8 cellular contexts compared by ENCODE assay signal in genomic region chr2:152098033-152098797, GRCh38. TPM values are rescaled to one million over a fixed set of nuclear protein-coding genes. Genes with fewer than 3 reads are reported as not detected.
DNase-seq lines count a peak whose midpoint lies in the region; ATAC-seq and TF ChIP-seq lines count a peak whose summit lies in the region.

No MANE protein-coding gene starts in this region.

- TF ChIP-seq EP300 in Ishikawa (IDR thresholded peaks at IDR 0.05; ENCODE audit: borderline replicate concordance): no peak

- peaks cover 28% of the 10 kb centered on the region for H3K4me1 ChIP-seq in body of pancreas

- no peak overlapping the region for H3K27ac Mint-ChIP-seq in activated CD4-positive, alpha-beta T cell treated with anti-CD3 and anti-CD28 coated beads, Interleukin-2, amount 10 ng/mL, durations not matched to agents 24 days and 14 days
- no peak overlapping the region for H3K27ac Mint-ChIP-seq in immature natural killer cell
- H3K27ac Mint-ChIP-seq in stimulated activated effector memory CD8-positive, alpha-beta T cell treated with anti-CD3 and anti-CD28 coated beads, Interleukin-12 subunit alpha, Interleukin-12 subunit beta, amount 100 ng/mL, for 72 hours: no peak overlapping the region

- peak; percentile 59 for DNase-seq in activated CD4-positive, alpha-beta T cell treated with anti-CD3 and anti-CD28 coated beads, Interleukin-2, amount 10 ng/mL, durations not matched to agents 24 days and 14 days
- DNase-seq in activated CD4-positive, alpha-beta T cell treated with anti-CD3 and anti-CD28 coated beads for 4 hours: no peak
- DNase-seq in body of pancreas: peak; percentile 17 to 34 (median 26)
- peak in 1 of 3 donors; percentile 13 for DNase-seq in immature natural killer cell
- peak in 1 of 2 donors; percentile 48 for DNase-seq in stimulated activated effector memory CD8-positive, alpha-beta T cell treated with anti-CD3 and anti-CD28 coated beads, Interleukin-12 subunit alpha, Interleukin-12 subunit beta, amount 100 ng/mL, for 72 hours (ENCODE audit: low spot score in 2 of 2)
- no peak for DNase-seq in effector CD8-positive, alpha-beta T cell (lab: John Stamatoyannopoulos, UW)
- DNase-seq in SHP77 (lab: John Stamatoyannopoulos, UW): no peak

- H3K36me3 ChIP-seq in body of pancreas (replicated peaks in 1 of 2; ENCODE audit: insufficient read depth in 1 of 2, low read depth in 2 of 2): no peaks in the 10 kb centered on the region

- 0% methylated on average over 15 to 61 of the region's 61 CpGs for WGBS in body of pancreas, 2 donors

- ATAC-seq in body of pancreas: peak; percentile 72
- peak; percentile 47 for ATAC-seq in stimulated activated effector memory CD8-positive, alpha-beta T cell treated with anti-CD3 and anti-CD28 coated beads, Interleukin-12 subunit alpha, Interleukin-12 subunit beta, amount 100 ng/mL, for 72 hours

- no peaks in the 10 kb centered on the region for H3K27me3 ChIP-seq in body of pancreas

- no peaks in the 10 kb centered on the region for H3K36me3 Mint-ChIP-seq in activated CD4-positive, alpha-beta T cell treated with anti-CD3 and anti-CD28 coated beads, Interleukin-2, amount 10 ng/mL, durations not matched to agents 24 days and 14 days (ENCODE audit: low read depth)
- no peaks in the 10 kb centered on the region for H3K36me3 Mint-ChIP-seq in immature natural killer cell
- H3K36me3 Mint-ChIP-seq in stimulated activated effector memory CD8-positive, alpha-beta T cell treated with anti-CD3 and anti-CD28 coated beads, Interleukin-12 subunit alpha, Interleukin-12 subunit beta, amount 100 ng/mL, for 72 hours: no peaks in the 10 kb centered on the region

- TF ChIP-seq CTCF in body of pancreas (IDR thresholded peaks at IDR 0.05): no peak

- TF ChIP-seq RAD21 in Ishikawa (IDR thresholded peaks at IDR 0.05; ENCODE audit: low read depth): no peak

- TF ChIP-seq POLR2A in body of pancreas (IDR thresholded peaks at IDR 0.05): no peak

- peak overlapping the region; percentile 84 for H3K4me3 Mint-ChIP-seq in activated CD4-positive, alpha-beta T cell treated with anti-CD3 and anti-CD28 coated beads, Interleukin-2, amount 10 ng/mL, durations not matched to agents 24 days and 14 days
- H3K4me3 Mint-ChIP-seq in immature natural killer cell: peak overlapping the region; percentile 81 to 94 (median 82)
- peak overlapping the region; percentile 72 for H3K4me3 Mint-ChIP-seq in stimulated activated effector memory CD8-positive, alpha-beta T cell treated with anti-CD3 and anti-CD28 coated beads, Interleukin-12 subunit alpha, Interleukin-12 subunit beta, amount 100 ng/mL, for 72 hours

- peak overlapping the region; percentile 9 to 48 for H3K4me3 ChIP-seq in body of pancreas

- H3K27me3 Mint-ChIP-seq in activated CD4-positive, alpha-beta T cell treated with anti-CD3 and anti-CD28 coated beads, Interleukin-2, amount 10 ng/mL, durations not matched to agents 24 days and 14 days: peaks cover 58% of the 10 kb centered on the region
- peaks cover 8 to 20% (median 13%) of the 10 kb centered on the region in 3 donors for H3K27me3 Mint-ChIP-seq in immature natural killer cell (ENCODE audit: low read depth in 3 of 3)

- H3K9me3 Mint-ChIP-seq in activated CD4-positive, alpha-beta T cell treated with anti-CD3 and anti-CD28 coated beads, Interleukin-2, amount 10 ng/mL, durations not matched to agents 24 days and 14 days: no peaks in the 10 kb centered on the region
- H3K9me3 Mint-ChIP-seq in immature natural killer cell: no peaks in the 10 kb centered on the region
- H3K9me3 Mint-ChIP-seq in stimulated activated effector memory CD8-positive, alpha-beta T cell treated with anti-CD3 and anti-CD28 coated beads, Interleukin-12 subunit alpha, Interleukin-12 subunit beta, amount 100 ng/mL, for 72 hours: no peaks in the 10 kb centered on the region

- peaks cover 16% of the 10 kb centered on the region for H3K4me1 Mint-ChIP-seq in activated CD4-positive, alpha-beta T cell treated with anti-CD3 and anti-CD28 coated beads, Interleukin-2, amount 10 ng/mL, durations not matched to agents 24 days and 14 days
- H3K4me1 Mint-ChIP-seq in immature natural killer cell: peaks cover 19 to 28% of the 10 kb centered on the region in 2 donors
- H3K4me1 Mint-ChIP-seq in stimulated activated effector memory CD8-positive, alpha-beta T cell treated with anti-CD3 and anti-CD28 coated beads, Interleukin-12 subunit alpha, Interleukin-12 subunit beta, amount 100 ng/mL, for 72 hours: peaks cover 19% of the 10 kb centered on the region

- peak overlapping the region in 1 of 4 donors; percentile 2 for H3K27ac ChIP-seq in body of pancreas

- intact Hi-C loops in activated CD4-positive, alpha-beta T cell treated with anti-CD3 and anti-CD28 coated beads, Interleukin-2, amount 10 ng/mL, durations not matched to agents 24 days and 14 days (cut with micrococcal nuclease): loop anchor here (2.0 kb wide), 1 partner anchor 77 kb away; the partner anchor contains the start of gene STAM2
- intact Hi-C loops in body of pancreas (cut with DNase I): no loop called here

- no peaks in the 10 kb centered on the region for H3K9me3 ChIP-seq in body of pancreas

TF ChIP-seq in Ishikawa, 13 proteins besides CTCF, POLR2A, EP300 and RAD21:
- TF ChIP-seq TEAD4 (IDR thresholded peaks at IDR 0.05) (no peak), TCF12 (IDR thresholded peaks at IDR 0.05; ENCODE audit: low read depth) (no peak), EGR1 (IDR thresholded peaks at IDR 0.05) (no peak), TAF1 (IDR thresholded peaks at IDR 0.05; ENCODE audit: low read depth) (no peak), REST (IDR thresholded peaks at IDR 0.05; ENCODE audit: low read depth) (no peak), NFIC (IDR thresholded peaks at IDR 0.05) (no peak), MAX (IDR thresholded peaks at IDR 0.05) (peak; percentile 19; the same call in 1 of the 2 replicates), CREB1 (IDR thresholded peaks at IDR 0.05; ENCODE audit: low read depth) (no peak)
TF ChIP-seq in Ishikawa: peak in this region for 1.

RNA-seq across cellular contexts. Expression of gene CACNB4, which starts 0.6 kb away (rescaled TPM):
- total RNA-seq in activated CD4-positive, alpha-beta T cell treated with anti-CD3 and anti-CD28 coated beads, Interleukin-2, amount 10 ng/mL, durations not matched to agents 24 days and 14 days: 0.19 and 0.31 TPM in 2 replicates
- 1 to 10 TPM in 1 of 2 donors, under 1 TPM in 1; 0.33 to 1.3 TPM for total RNA-seq in body of pancreas
- polyA plus RNA-seq in immature natural killer cell: under 1 TPM in 1 of 3 donors, not detected in 2; 0.11 TPM

Comparison
In these comparisons a context has a peak if more than half of its experiments do, and no peak if none do; other contexts are left out.
1. DNase-seq: peak in activated CD4-positive, alpha-beta T cell treated with anti-CD3 and anti-CD28 coated beads, Interleukin-2, amount 10 ng/mL, durations not matched to agents 24 days and 14 days (single experiment) and body of pancreas (4 of 4); none in activated CD4-positive, alpha-beta T cell treated with anti-CD3 and anti-CD28 coated beads for 4 hours (0 of 2), effector CD8-positive, alpha-beta T cell (single experiment) and SHP77 (0 of 2).
2. Peak in every context shown above with its lines, with median percentiles within 50 percentile points of each other: H3K4me3 Mint-ChIP-seq.